Comparison of ENCODE assay signal across 27 cellular contexts in the genomic region with DNA sequence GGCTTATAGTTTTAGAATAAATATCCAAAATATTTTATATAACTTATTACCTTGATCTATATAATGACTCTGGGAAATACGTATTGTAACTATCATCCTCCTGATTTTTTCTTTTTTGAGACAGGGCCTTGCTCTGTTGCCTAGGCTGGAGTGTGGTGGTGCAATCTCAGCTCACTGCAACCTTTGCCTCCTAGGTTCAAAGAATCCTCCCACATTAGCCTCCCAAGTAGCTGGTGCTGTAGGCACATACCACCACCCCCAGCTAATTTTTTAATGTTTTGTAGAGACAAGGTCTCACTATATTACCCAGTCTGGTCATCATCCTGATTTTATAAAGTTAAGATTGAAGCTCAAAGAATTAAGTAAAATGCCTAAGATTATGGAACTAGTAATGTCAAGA.
"Had no signal": no experiment of that assay in that cellular context is flagged by ENCODE, and none has a peak within 500 bp of the region (broad histone marks: within the 10 kb centered on the region; RNA-seq: fewer than 3 reads in every experiment).

No MANE protein-coding gene starts in this region.

- DNase-seq: stimulated activated CD4-positive, alpha-beta T cell treated with anti-CD3 and anti-CD28 coated beads, Interleukin-2, amount 100 ng/mL, for 48 hours; stimulated activated CD4-positive, alpha-beta T cell treated with anti-CD3 and anti-CD28 coated beads, Interleukin-4, amount 100 ng/mL, for 1 hour; stimulated activated CD4-positive, alpha-beta T cell treated with anti-CD3 and anti-CD28 coated beads, Interleukin-4, amount 100 ng/mL, for 24 hours; stimulated activated CD4-positive, alpha-beta T cell treated with anti-CD3 and anti-CD28 coated beads, Interleukin-4, amount 100 ng/mL, for 4 hours; stimulated activated CD8-positive, alpha-beta memory T cell treated with anti-CD3 and anti-CD28 coated beads, Interleukin-4, amount 100 ng/mL, for 48 hours; stimulated activated naive B cell treated with anti-CD40 and anti-IgM and Interleukin-4, amounts not matched to agents 10 μg/mL and 1 μg/mL and 100 μg/mL, for 72 hours; stimulated activated naive CD4-positive, alpha-beta T cell; stimulated activated naive CD4-positive, alpha-beta T cell treated with Interleukin-2 at 50 U/mL for 16 hours; stimulated activated naive CD8-positive, alpha-beta T cell treated with anti-CD3 and anti-CD28 coated beads, Interleukin-15, amount 100 ng/mL, for 72 hours; stimulated activated naive CD8-positive, alpha-beta T cell treated with anti-CD3 and anti-CD28 coated beads, Interleukin-15, Interleukin-2, amounts not matched to agents 100 U/mL and 50 U/mL, for 24 hours; stomach; substantia nigra; testis; thyroid gland; tibial artery; transverse colon; trophoblast cell; upper lobe of left lung; upper lobe of right lung; uterus had no signal

- H3K9me3 ChIP-seq: stomach, suprapubic skin, testis, thoracic aorta, thyroid gland, tibial artery, tibial nerve, transverse colon, upper lobe of left lung, upper lobe of right lung, uterus, vagina had no signal

- FAIRE-seq: urothelium cell line had no signal

- H3K4me3 ChIP-seq: stomach, suprapubic skin, testis, thoracic aorta, thyroid gland, tibial artery, tibial nerve, transverse colon, upper lobe of left lung, upper lobe of right lung, uterus, vagina had no signal

- H3K4me1 ChIP-seq: stomach, suprapubic skin, testis, thyroid gland, tibial artery, tibial nerve, transverse colon, upper lobe of left lung, upper lobe of right lung, uterus, vagina had no signal

- H3K36me3 ChIP-seq: suprapubic skin, thoracic aorta, thyroid gland, tibial artery, tibial nerve, transverse colon, upper lobe of left lung, upper lobe of right lung, uterus, vagina had no signal

- H3K27ac ChIP-seq: stomach, suprapubic skin, testis, thoracic aorta, thyroid gland, tibial artery, tibial nerve, transverse colon, upper lobe of left lung, upper lobe of right lung, uterus, vagina had no signal

- H3K27me3 ChIP-seq: stomach, suprapubic skin, testis, thyroid gland, tibial artery, tibial nerve, transverse colon, upper lobe of left lung, upper lobe of right lung, uterus, vagina had no signal

- ATAC-seq: stimulated activated effector memory CD8-positive, alpha-beta T cell treated with anti-CD3 and anti-CD28 coated beads, Interleukin-12 subunit alpha, Interleukin-12 subunit beta, amount 100 ng/mL, for 72 hours; stimulated activated memory B cell treated with anti-CD40 and anti-IgM and Interleukin-4, amounts not matched to agents 10 μg/mL and 1 μg/mL and 100 μg/mL, for 72 hours; stimulated activated naive B cell treated with anti-CD40 and anti-IgM and Interleukin-4, amounts not matched to agents 10 μg/mL and 1 μg/mL and 100 μg/mL, for 72 hours; stimulated activated naive CD8-positive, alpha-beta T cell treated with anti-CD3 and anti-CD28 coated beads, Interleukin-15, amount 100 ng/mL, for 72 hours; stimulated activated naive CD8-positive, alpha-beta T cell treated with anti-CD3 and anti-CD28 coated beads, Interleukin-15, Interleukin-2, amounts not matched to agents 100 U/mL and 50 U/mL, for 24 hours; upper lobe of right lung had no signal
